In genomic region chr2:65281626-65282351, GRCh38 we compare ENCODE assay signal across 15 cellular contexts. TPM values are rescaled to one million over a fixed set of nuclear protein-coding genes. Genes with fewer than 3 reads are reported as not detected.
A peak's percentile ranks its signal among the peaks of the same experiment; 100 is the strongest.
DNase-seq lines count a peak whose midpoint lies in the region; ATAC-seq, FAIRE-seq and TF ChIP-seq lines count a peak whose summit lies in the region.
"Had no signal": no experiment of that assay in that cellular context is flagged by ENCODE, and none has a peak within 500 bp of the region (broad histone marks: within the 10 kb centered on the region; RNA-seq: fewer than 3 reads in every experiment).

No MANE protein-coding gene starts in this region.

- no peaks in the 10 kb centered on the region; a peak in 1 of 5 replicates for H3K27me3 ChIP-seq in HepG2 (ENCODE audit: control insufficient read depth in 1 of 2, insufficient read depth in 2 of 2, low read length in 2 of 2)
- H3K27me3 ChIP-seq in right lobe of liver: no peaks in the 10 kb centered on the region
- H3K27me3 ChIP-seq in vagina: no peaks in the 10 kb centered on the region
- H3K27me3 ChIP-seq: breast epithelium had no signal

- in situ Hi-C loops in HepG2 (cut with HindIII; ENCODE audit: extremely low pct_ligation_motif_present, low pct_unique_long_range_greater_than_20kb): no loop called here

- H3K9me3 Mint-ChIP-seq in stimulated activated naive B cell treated with anti-CD40 and anti-IgM and Interleukin-4, amounts not matched to agents 10 μg/mL and 1 μg/mL and 100 μg/mL, for 72 hours: no peaks in the 10 kb centered on the region
- H3K9me3 Mint-ChIP-seq: activated B cell treated with CpG ODN at 0.5 μM for 24 hours; nephron progenitor cell; stimulated activated naive CD8-positive, alpha-beta T cell treated with anti-CD3 and anti-CD28 coated beads, Interleukin-15, amount 100 ng/mL, for 72 hours had no signal

- no peak for TF ChIP-seq EP300 in HepG2 (IDR thresholded peaks at IDR 0.05; ENCODE audit: low read depth in 2 of 2, low read length in 2 of 2)
- TF ChIP-seq EP300 in HepG2 (CRISPR knock-in tag; IDR thresholded peaks at IDR 0.05; ENCODE audit: borderline replicate concordance): no peak

- DNase-seq in HepG2 (ENCODE audit: low spot score): no peak
- no peak for DNase-seq in right lobe of liver
- peak; percentile 37 for DNase-seq in fibroblast of the aortic adventitia (ENCODE audit: low read depth)
- peak; percentile 77 for DNase-seq in myocyte (ENCODE audit: low read depth)
- no peak for DNase-seq in vagina (ENCODE audit: extremely low spot score in 2 of 2)
- DNase-seq in NOMO-1 treated with DMSO at 0.1 percent for 48 hours (lab: John Stamatoyannopoulos, UW; ENCODE audit: unreplicated experiment): no peak
- DNase-seq in stimulated activated naive B cell treated with anti-CD40 and anti-IgM and Interleukin-4, amounts not matched to agents 10 μg/mL and 1 μg/mL and 100 μg/mL, for 72 hours: no peak
- DNase-seq: activated B cell treated with CpG ODN at 0.5 μM for 24 hours; activated naive CD4-positive, alpha-beta T cell treated with Interleukin-2 at 50 U/mL for 16 hours; GF-D8; nephron progenitor cell; OCI-M1; stimulated activated naive CD8-positive, alpha-beta T cell treated with anti-CD3 and anti-CD28 coated beads, Interleukin-15, amount 100 ng/mL, for 72 hours had no signal

- H2AFZ ChIP-seq in HepG2 (ENCODE audit: low read length): no peak overlapping the region

- H3K36me3 ChIP-seq in HepG2 (replicated peaks in 1 of 2; ENCODE audit: control insufficient read depth in 1 of 2, insufficient read depth in 2 of 2, low read length in 2 of 2): no peaks in the 10 kb centered on the region
- no peaks in the 10 kb centered on the region for H3K36me3 ChIP-seq in right lobe of liver
- no peaks in the 10 kb centered on the region for H3K36me3 ChIP-seq in vagina
- H3K36me3 ChIP-seq: breast epithelium had no signal

- H3K4me1 ChIP-seq in HepG2 (ENCODE audit: insufficient read depth, low read length) (peaks cover 30% of the 10 kb centered on the region), right lobe of liver (peaks cover 0 to 3% (median 0%) of the 10 kb centered on the region in 4 donors), vagina (peaks cover 16% of the 10 kb centered on the region)
- H3K4me1 ChIP-seq: breast epithelium had no signal

- intact Hi-C loops in HepG2 (cut with micrococcal nuclease; ENCODE audit: unreplicated experiment) (loop anchor here (5.0 kb wide), 1 partner anchor 271 kb away; no protein-coding TSS in a partner anchor), right lobe of liver (cut with DNase I) (no loop called here), vagina (cut with DNase I) (no loop called here)

- H3K9ac ChIP-seq in HepG2 (ENCODE audit: insufficient read depth, low read depth, low read length): no peak overlapping the region

- no peak overlapping the region for H3K4me3 Mint-ChIP-seq in stimulated activated naive B cell treated with anti-CD40 and anti-IgM and Interleukin-4, amounts not matched to agents 10 μg/mL and 1 μg/mL and 100 μg/mL, for 72 hours
- H3K4me3 Mint-ChIP-seq: activated B cell treated with CpG ODN at 0.5 μM for 24 hours; nephron progenitor cell; stimulated activated naive CD8-positive, alpha-beta T cell treated with anti-CD3 and anti-CD28 coated beads, Interleukin-15, amount 100 ng/mL, for 72 hours had no signal

- H3K4me1 Mint-ChIP-seq in stimulated activated naive B cell treated with anti-CD40 and anti-IgM and Interleukin-4, amounts not matched to agents 10 μg/mL and 1 μg/mL and 100 μg/mL, for 72 hours: peaks cover 14 to 18% of the 10 kb centered on the region in 2 donors

- no TSS peak for BruUV-seq in HepG2 (replicated peaks; lab: Mats Ljungman, UMichigan)

- H3K4me2 ChIP-seq in HepG2 (ENCODE audit: low read depth, low read length): peak overlapping the region; percentile 51

- CTCF ChIA-PET in HepG2 (lab: Yijun Ruan, JAX; ENCODE audit: low intra/inter-chr PET ratio, low total read pairs): no interaction called here

- TF ChIP-seq RAD21 in HepG2 (CRISPR knock-in tag; IDR thresholded peaks at IDR 0.05): no peak

- no peaks in the 10 kb centered on the region for H3K27me3 Mint-ChIP-seq in stimulated activated naive B cell treated with anti-CD40 and anti-IgM and Interleukin-4, amounts not matched to agents 10 μg/mL and 1 μg/mL and 100 μg/mL, for 72 hours
- H3K27me3 Mint-ChIP-seq: stimulated activated naive CD8-positive, alpha-beta T cell treated with anti-CD3 and anti-CD28 coated beads, Interleukin-15, amount 100 ng/mL, for 72 hours had no signal

- no peaks in the 10 kb centered on the region for H3K9me3 ChIP-seq in HepG2 (ENCODE audit: low read length)
- no peaks in the 10 kb centered on the region for H3K9me3 ChIP-seq in right lobe of liver
- no peaks in the 10 kb centered on the region for H3K9me3 ChIP-seq in vagina
- H3K9me3 ChIP-seq: breast epithelium had no signal

- no peak overlapping the region for H3K27ac Mint-ChIP-seq in stimulated activated naive B cell treated with anti-CD40 and anti-IgM and Interleukin-4, amounts not matched to agents 10 μg/mL and 1 μg/mL and 100 μg/mL, for 72 hours
- H3K27ac Mint-ChIP-seq: activated B cell treated with CpG ODN at 0.5 μM for 24 hours, nephron progenitor cell had no signal

- peak; percentile 55 for ATAC-seq in HepG2
- ATAC-seq in right lobe of liver: no peak
- ATAC-seq in stimulated activated naive B cell treated with anti-CD40 and anti-IgM and Interleukin-4, amounts not matched to agents 10 μg/mL and 1 μg/mL and 100 μg/mL, for 72 hours (replicated peaks): no peak
- no peak for ATAC-seq in GM21367 (IDR thresholded peaks at IDR 0.05; ENCODE audit: unreplicated experiment)
- ATAC-seq: stimulated activated naive CD8-positive, alpha-beta T cell treated with anti-CD3 and anti-CD28 coated beads, Interleukin-15, amount 100 ng/mL, for 72 hours had no signal

- H3K36me3 Mint-ChIP-seq in stimulated activated naive B cell treated with anti-CD40 and anti-IgM and Interleukin-4, amounts not matched to agents 10 μg/mL and 1 μg/mL and 100 μg/mL, for 72 hours: no peaks in the 10 kb centered on the region

- no peaks in the 10 kb centered on the region for H4K20me1 ChIP-seq in HepG2 (ENCODE audit: insufficient read depth, low read length)

- TF ChIP-seq POLR2A in HepG2 (IDR thresholded peaks at IDR 0.05; ENCODE audit: insufficient read depth in 1 of 2, low read depth in 2 of 2, low read length in 2 of 2): no peak
- TF ChIP-seq POLR2A in right lobe of liver (IDR thresholded peaks at IDR 0.05): no peak
- no peak for TF ChIP-seq POLR2A in vagina (IDR thresholded peaks at IDR 0.05)

- WGBS in HepG2 (ENCODE audit: low lambda C conversion rate): 4% methylated on average over 4 of the region's 4 CpGs
- 31% methylated on average over 4 of the region's 4 CpGs for WGBS in right lobe of liver (ENCODE audit: insufficient coverage, low coverage, low lambda C conversion rate, missing lambda C conversion rate)

- POLR2A ChIA-PET in HepG2 (lab: Yijun Ruan, JAX): no interaction called here

- no peak for TF ChIP-seq CTCF in HepG2 (CRISPR knock-in tag; IDR thresholded peaks at IDR 0.05)
- no peak for TF ChIP-seq CTCF in right lobe of liver (IDR thresholded peaks at IDR 0.05)
- no peak for TF ChIP-seq CTCF in fibroblast of the aortic adventitia (IDR thresholded peaks at IDR 0.05; ENCODE audit: insufficient read depth, low read length)
- TF ChIP-seq CTCF in vagina (IDR thresholded peaks at IDR 0.05): no peak

- no peak for FAIRE-seq in HepG2 (lab: Jason Lieb, UNC)

- H3K4me3 ChIP-seq in HepG2 (replicated peaks in 1 of 3; ENCODE audit: insufficient read depth in 1 of 3, low read depth in 2 of 3, low read length in 3 of 3) (no peak overlapping the region), right lobe of liver (no peak overlapping the region), fibroblast of the aortic adventitia (ENCODE audit: low read depth, low read length) (no peak overlapping the region), vagina (no peak overlapping the region)

- H3K27ac ChIP-seq in HepG2 (ENCODE audit: extremely low read length, insufficient read depth, low read length): no peak overlapping the region
- H3K27ac ChIP-seq in right lobe of liver: no peak overlapping the region
- H3K27ac ChIP-seq in vagina: peak overlapping the region; percentile 43
- H3K27ac ChIP-seq: breast epithelium had no signal

- no peaks in the 10 kb centered on the region for H3K79me2 ChIP-seq in HepG2 (ENCODE audit: insufficient read depth, low read length)

RNA-seq across cellular contexts. Expression of gene ACTR2, which starts 54.2 kb away (rescaled TPM):
- total RNA-seq in HepG2 (2016; rRNA removed; fragmentation: Illumina TruSeq; extraction: Trizol): 100 and 211 TPM in 2 replicates
- total RNA-seq in HepG2 (2016; cell fraction: cytosol; rRNA removed; fragmentation: Illumina TruSeq; extraction: Trizol; ENCODE audit: low read depth): 13.3 and 14.6 TPM in 2 replicates
- total RNA-seq in HepG2 (2016; cell fraction: insoluble cytoplasmic fraction; rRNA removed; fragmentation: Illumina TruSeq; extraction: Trizol): 102 and 212 TPM in 2 replicates
- 43.2 and 50.9 TPM in 2 replicates for total RNA-seq in HepG2 (2016; cell fraction: membrane; rRNA removed; fragmentation: Illumina TruSeq; extraction: Trizol)
- 65.3 and 72.8 TPM in 2 replicates for total RNA-seq in HepG2 (2016; cell fraction: nucleus; rRNA removed; fragmentation: Illumina TruSeq; extraction: Trizol)
- 47.2 and 51.2 TPM in 2 replicates for polyA plus RNA-seq in HepG2 (2011; rRNA removed)
- polyA plus RNA-seq in HepG2 (2011; cell fraction: cytosol; rRNA removed): 21.5 and 40.8 TPM in 2 replicates
- 9.5 and 18.1 TPM in 2 replicates for polyA plus RNA-seq in HepG2 (2011; cell fraction: nucleus; rRNA removed)
- polyA plus RNA-seq in HepG2 (2012): 133 and 175 TPM in 2 replicates
- polyA plus RNA-seq in HepG2 (2016; cell fraction: cytosol; fragmentation: Illumina TruSeq; extraction: Trizol; ENCODE audit: low read depth): 9.2 and 11.1 TPM in 2 replicates
- polyA plus RNA-seq in HepG2 (2016; cell fraction: insoluble cytoplasmic fraction; fragmentation: Illumina TruSeq; extraction: Trizol; ENCODE audit: low read depth): 284 and 307 TPM in 2 replicates
- 36.0 and 43.6 TPM in 2 replicates for polyA plus RNA-seq in HepG2 (2016; cell fraction: membrane; fragmentation: Illumina TruSeq; extraction: Trizol; ENCODE audit: low read depth)
- 111 and 115 TPM in 2 replicates for polyA plus RNA-seq in HepG2 (2016; cell fraction: nucleus; fragmentation: Illumina TruSeq; extraction: Trizol; ENCODE audit: insufficient read depth, low read depth)
- 23.0 and 24.6 TPM in 2 replicates for polyA minus RNA-seq in HepG2 (2011; rRNA and poly(A)+ RNA removed; ENCODE audit: low replicate concordance)
- polyA minus RNA-seq in HepG2 (2011; cell fraction: cytosol; rRNA and poly(A)+ RNA removed): 84.2 and 88.6 TPM in 2 replicates
- polyA minus RNA-seq in HepG2 (2011; cell fraction: nucleus; rRNA and poly(A)+ RNA removed): 34.8 and 35.1 TPM in 2 replicates
- 100 to 1,000 TPM in 1 of 6 experiments, 10 to 100 TPM in 5; 42.9 to 114 (median 69.8) TPM for total RNA-seq in right lobe of liver
- 97.1 and 127 TPM in 2 replicates for total RNA-seq in fibroblast of the aortic adventitia (ENCODE audit: low replicate concordance)
- 58.5 and 62.7 TPM in 2 replicates for total RNA-seq in myocyte
- 119 TPM for polyA plus RNA-seq in myocyte (2012)
- 70.0 TPM for total RNA-seq in vagina

Comparison
In these comparisons a context has a peak if more than half of its experiments do, and no peak if none do; other contexts are left out.
1. DNase-seq: peak in fibroblast of the aortic adventitia (single experiment) and myocyte (single experiment); none in HepG2 (single experiment), right lobe of liver (0 of 3), vagina (0 of 2), NOMO-1 treated with DMSO at 0.1 percent for 48 hours (single experiment) and stimulated activated naive B cell treated with anti-CD40 and anti-IgM and Interleukin-4, amounts not matched to agents 10 μg/mL and 1 μg/mL and 100 μg/mL, for 72 hours (single experiment).